Comparison of ENCODE assay signal across 26 cellular contexts in genomic region chr1:23646571-23646970, GRCh38.
"Had no signal": no experiment of that assay in that cellular context is flagged by ENCODE, and none has a peak within 500 bp of the region (broad histone marks: within the 10 kb centered on the region; RNA-seq: fewer than 3 reads in every experiment).

No MANE protein-coding gene starts in this region.

- H3K27ac Mint-ChIP-seq: activated CD4-positive, alpha-beta memory T cell treated with anti-CD3 and anti-CD28 coated beads for 36 hours; activated CD4-positive, alpha-beta T cell treated with anti-CD3 and anti-CD28 coated beads for 36 hours; activated CD4-positive, alpha-beta T cell treated with anti-CD3 and anti-CD28 coated beads, Interleukin-2, amount 10 ng/mL, durations not matched to agents 24 days and 14 days; activated CD8-positive, alpha-beta memory T cell treated with anti-CD3 and anti-CD28 coated beads, Interleukin-2, amount 10 ng/mL, durations not matched to agents 7 days and 5 days; activated CD8-positive, alpha-beta T cell treated with anti-CD3 and anti-CD28 coated beads, Interleukin-2, amount 10 ng/mL, durations not matched to agents 7 days and 5 days; activated naive CD4-positive, alpha-beta T cell treated with anti-CD3 and anti-CD28 coated beads for 36 hours; activated naive CD4-positive, alpha-beta T cell treated with anti-CD3 and anti-CD28 coated beads, Interleukin-2, amount 50 U/mL, for 24 hours; activated naive CD8-positive, alpha-beta T cell treated with anti-CD3 and anti-CD28 coated beads for 36 hours; activated naive CD8-positive, alpha-beta T cell treated with anti-CD3 and anti-CD28 coated beads, Interleukin-2, amount 50 U/mL, for 24 hours; activated T-helper 1 cell treated with anti-CD3 and anti-CD28 coated beads, Interleukin-12 subunit alpha, Interleukin-12 subunit beta, Interleukin-2, Interleukin-4 antibody, amounts not matched to agents 30 ng/mL and 10 ng/mL and 1 ng/mL, durations not matched to agents 14 hours and 24 hours and 36 hours; activated T-helper 2 cell treated with anti-CD3 and anti-CD28 coated beads, Interferon-gamma antibody, Interleukin-2, Interleukin-4, amounts not matched to agents 10 μg/mL and 5 μg/mL and 100 μg/mL, durations not matched to agents 14 hours and 24 hours and 36 hours had no signal

- H3K9me3 Mint-ChIP-seq: activated CD4-positive, alpha-beta memory T cell treated with anti-CD3 and anti-CD28 coated beads for 36 hours; activated CD4-positive, alpha-beta T cell treated with anti-CD3 and anti-CD28 coated beads, Interleukin-2, amount 10 ng/mL, durations not matched to agents 24 days and 14 days; activated naive CD4-positive, alpha-beta T cell treated with anti-CD3 and anti-CD28 coated beads for 36 hours; activated naive CD4-positive, alpha-beta T cell treated with anti-CD3 and anti-CD28 coated beads, Interleukin-2, amount 50 U/mL, for 24 hours; activated naive CD8-positive, alpha-beta T cell treated with anti-CD3 and anti-CD28 coated beads for 36 hours; activated naive CD8-positive, alpha-beta T cell treated with anti-CD3 and anti-CD28 coated beads, Interleukin-2, amount 50 U/mL, for 24 hours; activated T-helper 1 cell treated with anti-CD3 and anti-CD28 coated beads, Interleukin-12 subunit alpha, Interleukin-12 subunit beta, Interleukin-2, Interleukin-4 antibody, amounts not matched to agents 30 ng/mL and 10 ng/mL and 1 ng/mL, durations not matched to agents 14 hours and 24 hours and 36 hours; activated T-helper 2 cell treated with anti-CD3 and anti-CD28 coated beads, Interferon-gamma antibody, Interleukin-2, Interleukin-4, amounts not matched to agents 10 μg/mL and 5 μg/mL and 100 μg/mL, durations not matched to agents 14 hours and 24 hours and 36 hours had no signal

- H3K4me3 Mint-ChIP-seq: activated CD4-positive, alpha-beta memory T cell treated with anti-CD3 and anti-CD28 coated beads for 36 hours; activated CD4-positive, alpha-beta T cell treated with anti-CD3 and anti-CD28 coated beads for 36 hours; activated CD4-positive, alpha-beta T cell treated with anti-CD3 and anti-CD28 coated beads, Interleukin-2, amount 10 ng/mL, durations not matched to agents 24 days and 14 days; activated CD8-positive, alpha-beta memory T cell treated with anti-CD3 and anti-CD28 coated beads, Interleukin-2, amount 10 ng/mL, durations not matched to agents 7 days and 5 days; activated CD8-positive, alpha-beta T cell treated with anti-CD3 and anti-CD28 coated beads, Interleukin-2, amount 10 ng/mL, durations not matched to agents 7 days and 5 days; activated naive CD4-positive, alpha-beta T cell treated with anti-CD3 and anti-CD28 coated beads for 36 hours; activated naive CD4-positive, alpha-beta T cell treated with anti-CD3 and anti-CD28 coated beads, Interleukin-2, amount 50 U/mL, for 24 hours; activated naive CD8-positive, alpha-beta T cell treated with anti-CD3 and anti-CD28 coated beads for 36 hours; activated naive CD8-positive, alpha-beta T cell treated with anti-CD3 and anti-CD28 coated beads, Interleukin-2, amount 50 U/mL, for 24 hours; activated T-helper 1 cell treated with anti-CD3 and anti-CD28 coated beads, Interleukin-12 subunit alpha, Interleukin-12 subunit beta, Interleukin-2, Interleukin-4 antibody, amounts not matched to agents 30 ng/mL and 10 ng/mL and 1 ng/mL, durations not matched to agents 14 hours and 24 hours and 36 hours had no signal

- H3K27me3 Mint-ChIP-seq: activated CD4-positive, alpha-beta T cell treated with anti-CD3 and anti-CD28 coated beads for 36 hours; activated naive CD4-positive, alpha-beta T cell treated with anti-CD3 and anti-CD28 coated beads, Interleukin-2, amount 50 U/mL, for 24 hours; activated naive CD8-positive, alpha-beta T cell treated with anti-CD3 and anti-CD28 coated beads for 36 hours had no signal

- DNase-seq: activated CD4-positive, alpha-beta memory T cell treated with anti-CD3 and anti-CD28 coated beads for 36 hours; activated CD4-positive, alpha-beta T cell treated with anti-CD3 and anti-CD28 coated beads for 36 hours; activated CD4-positive, alpha-beta T cell treated with anti-CD3 and anti-CD28 coated beads, Interleukin-2, amount 10 ng/mL, durations not matched to agents 24 days and 14 days; activated CD4-positive, CD25-positive, alpha-beta regulatory T cell; activated CD4-positive, CD25-positive, alpha-beta regulatory T cell treated with anti-CD3 and anti-CD28 coated beads, Interleukin-2, amount 50 U/mL, for 72 hours; activated CD8-positive, alpha-beta memory T cell treated with anti-CD3 and anti-CD28 coated beads, Interleukin-2, amount 10 ng/mL, durations not matched to agents 7 days and 5 days; activated CD8-positive, alpha-beta memory T cell treated with anti-CD3 and anti-CD28 coated beads, Interleukin-2, amount 50 U/mL, for 4 hours; activated CD8-positive, alpha-beta T cell treated with anti-CD3 and anti-CD28 coated beads, Interleukin-2, amount 10 ng/mL, durations not matched to agents 7 days and 5 days; activated effector memory CD4-positive, alpha-beta T cell treated with anti-CD3 and anti-CD28 coated beads, Interleukin-2, amount 50 U/mL, for 16 hours; activated naive CD4-positive, alpha-beta T cell treated with anti-CD3 and anti-CD28 coated beads for 36 hours; activated naive CD8-positive, alpha-beta T cell treated with anti-CD3 and anti-CD28 coated beads for 36 hours; activated naive CD8-positive, alpha-beta T cell treated with anti-CD3 and anti-CD28 coated beads, Interleukin-2, amount 50 U/mL, for 24 hours; activated T-cell treated with anti-CD3 and anti-CD28 coated beads, Interleukin-2, amount 50 U/mL, for 1 hour; activated T-cell treated with anti-CD3 and anti-CD28 coated beads, Interleukin-2, amount 50 U/mL, for 48 hours; adrenal gland; amygdala; aorta; body of pancreas; caudate nucleus; effector CD8-positive, alpha-beta T cell; foreskin fibroblast; head of caudate nucleus; T-helper 2 cell had no signal

- H3K36me3 Mint-ChIP-seq: activated CD4-positive, alpha-beta memory T cell treated with anti-CD3 and anti-CD28 coated beads for 36 hours; activated CD8-positive, alpha-beta memory T cell treated with anti-CD3 and anti-CD28 coated beads, Interleukin-2, amount 10 ng/mL, durations not matched to agents 7 days and 5 days; activated naive CD4-positive, alpha-beta T cell treated with anti-CD3 and anti-CD28 coated beads, Interleukin-2, amount 50 U/mL, for 24 hours; activated naive CD8-positive, alpha-beta T cell treated with anti-CD3 and anti-CD28 coated beads for 36 hours had no signal

- H3K27me3 ChIP-seq: adrenal gland, body of pancreas had no signal

- H3K4me3 ChIP-seq: adrenal gland, body of pancreas had no signal

- H3K36me3 ChIP-seq: adrenal gland had no signal

- H3K9me3 ChIP-seq: adrenal gland, body of pancreas had no signal

- ATAC-seq: activated CD4-positive, alpha-beta T cell treated with anti-CD3 and anti-CD28 coated beads for 36 hours; activated CD8-positive, alpha-beta memory T cell treated with anti-CD3 and anti-CD28 coated beads, Interleukin-2, amount 10 ng/mL, durations not matched to agents 7 days and 5 days; activated CD8-positive, alpha-beta T cell treated with anti-CD3 and anti-CD28 coated beads, Interleukin-2, amount 10 ng/mL, durations not matched to agents 7 days and 5 days; activated naive CD8-positive, alpha-beta T cell treated with anti-CD3 and anti-CD28 coated beads, Interleukin-2, amount 50 U/mL, for 24 hours; body of pancreas had no signal

- H3K4me1 Mint-ChIP-seq: activated CD4-positive, alpha-beta T cell treated with anti-CD3 and anti-CD28 coated beads for 36 hours; activated CD4-positive, alpha-beta T cell treated with anti-CD3 and anti-CD28 coated beads, Interleukin-2, amount 10 ng/mL, durations not matched to agents 24 days and 14 days; activated CD8-positive, alpha-beta memory T cell treated with anti-CD3 and anti-CD28 coated beads, Interleukin-2, amount 10 ng/mL, durations not matched to agents 7 days and 5 days; activated naive CD4-positive, alpha-beta T cell treated with anti-CD3 and anti-CD28 coated beads, Interleukin-2, amount 50 U/mL, for 24 hours; activated naive CD8-positive, alpha-beta T cell treated with anti-CD3 and anti-CD28 coated beads for 36 hours; activated naive CD8-positive, alpha-beta T cell treated with anti-CD3 and anti-CD28 coated beads, Interleukin-2, amount 50 U/mL, for 24 hours had no signal

- H3K27ac ChIP-seq: adrenal gland, body of pancreas had no signal
